ENCODE assay signal across 1 cellular context in genomic region chr18:12754511-12754910, GRCh38.
TF ChIP-seq lines count a peak whose summit lies in the region.

No MANE protein-coding gene starts in this region.

TF ChIP-seq in K562, 482 proteins besides CTCF, POLR2A, EP300 and RAD21:
- peak; percentile 59 for TF ChIP-seq TFE3 (CRISPR knock-in tag; IDR thresholded peaks at IDR 0.05)
- TF ChIP-seq, protein P1, sequence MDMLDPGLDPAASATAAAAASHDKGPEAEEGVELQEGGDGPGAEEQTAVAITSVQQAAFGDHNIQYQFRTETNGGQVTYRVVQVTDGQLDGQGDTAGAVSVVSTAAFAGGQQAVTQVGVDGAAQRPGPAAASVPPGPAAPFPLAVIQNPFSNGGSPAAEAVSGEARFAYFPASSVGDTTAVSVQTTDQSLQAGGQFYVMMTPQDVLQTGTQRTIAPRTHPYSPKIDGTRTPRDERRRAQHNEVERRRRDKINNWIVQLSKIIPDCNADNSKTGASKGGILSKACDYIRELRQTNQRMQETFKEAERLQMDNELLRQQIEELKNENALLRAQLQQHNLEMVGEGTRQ (CRISPR knock-in tag; IDR thresholded peaks at IDR 0.05) = 0 out of 2 replicates have a peak, but pooled peaks have one; percentile 12
- TF ChIP-seq, protein P2, sequence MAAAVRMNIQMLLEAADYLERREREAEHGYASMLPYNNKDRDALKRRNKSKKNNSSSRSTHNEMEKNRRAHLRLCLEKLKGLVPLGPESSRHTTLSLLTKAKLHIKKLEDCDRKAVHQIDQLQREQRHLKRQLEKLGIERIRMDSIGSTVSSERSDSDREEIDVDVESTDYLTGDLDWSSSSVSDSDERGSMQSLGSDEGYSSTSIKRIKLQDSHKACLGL (CRISPR knock-in tag; IDR thresholded peaks at IDR 0.05; ENCODE audit: borderline replicate concordance, poor library complexity, severe bottlenecking) = no peak
TF ChIP-seq in K562: peak in this region for 2.
